26 cellular contexts compared by ENCODE assay signal in genomic region chr1:244199883-244200282, GRCh38.
"Had no signal": no experiment of that assay in that cellular context is flagged by ENCODE, and none has a peak within 500 bp of the region (broad histone marks: within the 10 kb centered on the region; RNA-seq: fewer than 3 reads in every experiment).

No MANE protein-coding gene starts in this region.

- FAIRE-seq: endometrium, islet of Langerhans, keratinocyte had no signal

- H3K27me3 ChIP-seq: colonic mucosa, esophagus squamous epithelium, gastrocnemius medialis, heart right ventricle, left lung had no signal

- H3K4me1 ChIP-seq: colonic mucosa, heart right ventricle, left lung, lower lobe of right lung had no signal

- H3K4me3 ChIP-seq: colonic mucosa, esophagus squamous epithelium, gastrocnemius medialis, heart right ventricle, left lung, lower lobe of right lung, mucosa of descending colon had no signal

- ATAC-seq: effector memory CD8-positive, alpha-beta T cell; esophagus mucosa; heart right ventricle; left cardiac atrium; left lung; left ventricle myocardium superior; lower lobe of right lung; mucosa of descending colon; naive thymus-derived CD4-positive, alpha-beta T cell had no signal

- H3K36me3 ChIP-seq: colonic mucosa, esophagus squamous epithelium, gastrocnemius medialis, heart right ventricle, left lung, lower lobe of right lung had no signal

- DNase-seq: colonic mucosa; cortex of kidney; effector CD8-positive, alpha-beta T cell; effector memory CD8-positive, alpha-beta T cell; endodermal cell; erythroblast; esophagus squamous epithelium; foreskin fibroblast; foreskin melanocyte; gastrocnemius medialis; glutamatergic neuron; head of caudate nucleus; heart right ventricle; hippocampal formation; left cardiac atrium; left lung; left ventricle myocardium superior; lower lobe of right lung; mesenchymal stem cell; mucosa of descending colon; naive thymus-derived CD4-positive, alpha-beta T cell had no signal

- H3K9me3 ChIP-seq: colonic mucosa, esophagus squamous epithelium, gastrocnemius medialis, heart right ventricle, left lung, lower lobe of right lung, mucosa of descending colon had no signal

- H3K27ac ChIP-seq: colonic mucosa, epithelial cell of prostate, esophagus squamous epithelium, gastrocnemius medialis, heart right ventricle, left lung, lower lobe of right lung had no signal
